In genomic region chr2:15946983-15947382, GRCh38 we compare ENCODE assay signal across 37 cellular contexts. TPM values are rescaled to one million over a fixed set of nuclear protein-coding genes. Genes with fewer than 3 reads are reported as not detected.
"Had no signal": no experiment of that assay in that cellular context is flagged by ENCODE, and none has a peak within 500 bp of the region (broad histone marks: within the 10 kb centered on the region; RNA-seq: fewer than 3 reads in every experiment).

No MANE protein-coding gene starts in this region.

- H3K27ac ChIP-seq: adrenal gland, body of pancreas, brain microvascular endothelial cell, breast epithelium, VCaP had no signal

- H3K4me1 Mint-ChIP-seq: activated T-helper 17 cell treated with anti-CD3 and anti-CD28 coated beads, Interleukin-2, amount 50 U/mL, for 72 hours had no signal

- DNase-seq: activated CD4-positive, alpha-beta memory T cell treated with anti-CD3 and anti-CD28 coated beads for 36 hours; activated CD4-positive, alpha-beta T cell treated with anti-CD3 and anti-CD28 coated beads for 1 hour; activated CD4-positive, alpha-beta T cell treated with anti-CD3 and anti-CD28 coated beads for 36 hours; activated CD4-positive, alpha-beta T cell treated with anti-CD3 and anti-CD28 coated beads for 48 hours; activated CD4-positive, alpha-beta T cell treated with anti-CD3 and anti-CD28 coated beads, Interleukin-2, amount 10 ng/mL, durations not matched to agents 7 days and 5 days; activated CD4-positive, alpha-beta T cell treated with anti-CD3 and anti-CD28 coated beads, Interleukin-2, amount 50 U/mL, for 4 hours; activated CD4-positive, CD25-positive, alpha-beta regulatory T cell; activated CD8-positive, alpha-beta memory T cell treated with anti-CD3 and anti-CD28 coated beads, Interleukin-2, amount 50 U/mL, for 4 hours; activated CD8-positive, alpha-beta T cell treated with anti-CD3 and anti-CD28 coated beads for 36 hours; activated effector memory CD4-positive, alpha-beta T cell treated with anti-CD3 and anti-CD28 coated beads, Interleukin-2, amount 50 U/mL, for 16 hours; activated gamma-delta T cell treated with Interleukin-2 at 50 U/mL for 16 hours; activated naive CD4-positive, alpha-beta T cell; activated naive CD4-positive, alpha-beta T cell treated with anti-CD3 and anti-CD28 coated beads for 36 hours; activated naive CD4-positive, alpha-beta T cell treated with anti-CD3 and anti-CD28 coated beads, Interleukin-2, amount 50 U/mL, for 16 hours; activated naive CD8-positive, alpha-beta T cell treated with anti-CD3 and anti-CD28 coated beads for 36 hours; activated T-cell treated with anti-CD3 and anti-CD28 coated beads for 4 hours; activated T-cell treated with anti-CD3 and anti-CD28 coated beads, Interleukin-2, amount 50 U/mL, for 1 hour; activated T-cell treated with anti-CD3 and anti-CD28 coated beads, Interleukin-2, amount 50 U/mL, for 4 hours; activated T-cell treated with anti-CD3 and anti-CD28 coated beads, Interleukin-2, amount 50 U/mL, for 72 hours; adrenal gland; amniotic stem cell; aorta; body of pancreas; brain microvascular endothelial cell; central memory CD4-positive, alpha-beta T cell; T-helper 2 cell; T-helper 9 cell had no signal

- H3K36me3 Mint-ChIP-seq: activated CD4-positive, alpha-beta memory T cell treated with anti-CD3 and anti-CD28 coated beads for 36 hours; activated naive CD8-positive, alpha-beta T cell treated with anti-CD3 and anti-CD28 coated beads for 36 hours had no signal

- ATAC-seq: activated CD4-positive, alpha-beta T cell treated with anti-CD3 and anti-CD28 coated beads for 36 hours; activated CD4-positive, CD25-positive, alpha-beta regulatory T cell treated with anti-CD3 and anti-CD28 coated beads, Interleukin-2, amount 50 U/mL, for 24 hours; activated CD8-positive, alpha-beta T cell treated with anti-CD3 and anti-CD28 coated beads for 36 hours; activated naive CD4-positive, alpha-beta T cell treated with anti-CD3 and anti-CD28 coated beads, Interleukin-2, amount 50 U/mL, for 72 hours; activated T-cell treated with anti-CD3 and anti-CD28 coated beads, Interleukin-2, amount 50 U/mL, for 4 hours; activated T-cell treated with anti-CD3 and anti-CD28 coated beads, Interleukin-2, amount 50 U/mL, for 72 hours; activated T-helper 17 cell treated with anti-CD3 and anti-CD28 coated beads, Interleukin-2, amount 50 U/mL, for 72 hours; body of pancreas; WTC11 had no signal

- H3K27ac Mint-ChIP-seq: activated CD4-positive, alpha-beta memory T cell treated with anti-CD3 and anti-CD28 coated beads for 36 hours; activated CD4-positive, alpha-beta T cell treated with anti-CD3 and anti-CD28 coated beads for 36 hours; activated CD4-positive, alpha-beta T cell treated with anti-CD3 and anti-CD28 coated beads, Interleukin-2, amount 10 ng/mL, durations not matched to agents 7 days and 5 days; activated CD8-positive, alpha-beta T cell treated with anti-CD3 and anti-CD28 coated beads for 36 hours; activated naive CD4-positive, alpha-beta T cell treated with anti-CD3 and anti-CD28 coated beads for 36 hours; activated naive CD4-positive, alpha-beta T cell treated with anti-CD3 and anti-CD28 coated beads, Interleukin-2, amount 50 U/mL, for 72 hours; activated naive CD8-positive, alpha-beta T cell treated with anti-CD3 and anti-CD28 coated beads for 36 hours; activated T-cell treated with anti-CD3 and anti-CD28 coated beads, Interleukin-2, amount 50 U/mL, for 72 hours; activated T-helper 1 cell treated with anti-CD3 and anti-CD28 coated beads, Interleukin-12 subunit alpha, Interleukin-12 subunit beta, Interleukin-2, Interleukin-4 antibody, amounts not matched to agents 30 ng/mL and 10 ng/mL and 1 ng/mL, durations not matched to agents 14 hours and 24 hours and 36 hours; activated T-helper 17 cell treated with anti-CD3 and anti-CD28 coated beads, Interleukin-2, amount 50 U/mL, for 72 hours; T-helper 1 cell treated with Interleukin-12 subunit alpha and Interleukin-12 subunit beta and Interleukin-4 antibody, amounts not matched to agents 30 μg/mL and 1 μg/mL, for 36 hours; T-helper 2 cell treated with Interferon-gamma antibody and Interleukin-4, amounts not matched to agents 5 μg/mL and 100 μg/mL, for 36 hours had no signal

- H3K9me3 Mint-ChIP-seq: activated CD4-positive, alpha-beta memory T cell treated with anti-CD3 and anti-CD28 coated beads for 36 hours; activated CD4-positive, alpha-beta T cell treated with anti-CD3 and anti-CD28 coated beads, Interleukin-2, amount 10 ng/mL, durations not matched to agents 7 days and 5 days; activated CD8-positive, alpha-beta T cell treated with anti-CD3 and anti-CD28 coated beads for 36 hours; activated naive CD4-positive, alpha-beta T cell treated with anti-CD3 and anti-CD28 coated beads for 36 hours; activated naive CD4-positive, alpha-beta T cell treated with anti-CD3 and anti-CD28 coated beads, Interleukin-2, amount 50 U/mL, for 72 hours; activated naive CD8-positive, alpha-beta T cell treated with anti-CD3 and anti-CD28 coated beads for 36 hours; activated T-cell treated with anti-CD3 and anti-CD28 coated beads, Interleukin-2, amount 50 U/mL, for 4 hours; activated T-cell treated with anti-CD3 and anti-CD28 coated beads, Interleukin-2, amount 50 U/mL, for 72 hours; activated T-helper 1 cell treated with anti-CD3 and anti-CD28 coated beads, Interleukin-12 subunit alpha, Interleukin-12 subunit beta, Interleukin-2, Interleukin-4 antibody, amounts not matched to agents 30 ng/mL and 10 ng/mL and 1 ng/mL, durations not matched to agents 14 hours and 24 hours and 36 hours; activated T-helper 17 cell treated with anti-CD3 and anti-CD28 coated beads, Interleukin-2, amount 50 U/mL, for 72 hours; T-helper 1 cell treated with Interleukin-12 subunit alpha and Interleukin-12 subunit beta and Interleukin-4 antibody, amounts not matched to agents 30 μg/mL and 1 μg/mL, for 36 hours; T-helper 2 cell treated with Interferon-gamma antibody and Interleukin-4, amounts not matched to agents 5 μg/mL and 100 μg/mL, for 36 hours; WTC11 had no signal

- H3K36me3 ChIP-seq: adrenal gland, brain microvascular endothelial cell, breast epithelium had no signal

- H3K4me3 ChIP-seq: adrenal gland, body of pancreas, breast epithelium had no signal

- H3K9me3 ChIP-seq: adrenal gland, body of pancreas, breast epithelium had no signal

- H3K4me3 Mint-ChIP-seq: activated CD4-positive, alpha-beta memory T cell treated with anti-CD3 and anti-CD28 coated beads for 36 hours; activated CD4-positive, alpha-beta T cell treated with anti-CD3 and anti-CD28 coated beads for 36 hours; activated CD4-positive, alpha-beta T cell treated with anti-CD3 and anti-CD28 coated beads, Interleukin-2, amount 10 ng/mL, durations not matched to agents 7 days and 5 days; activated CD8-positive, alpha-beta T cell treated with anti-CD3 and anti-CD28 coated beads for 36 hours; activated naive CD4-positive, alpha-beta T cell treated with anti-CD3 and anti-CD28 coated beads for 36 hours; activated naive CD8-positive, alpha-beta T cell treated with anti-CD3 and anti-CD28 coated beads for 36 hours; activated T-cell treated with anti-CD3 and anti-CD28 coated beads, Interleukin-2, amount 50 U/mL, for 4 hours; activated T-cell treated with anti-CD3 and anti-CD28 coated beads, Interleukin-2, amount 50 U/mL, for 72 hours; activated T-helper 1 cell treated with anti-CD3 and anti-CD28 coated beads, Interleukin-12 subunit alpha, Interleukin-12 subunit beta, Interleukin-2, Interleukin-4 antibody, amounts not matched to agents 30 ng/mL and 10 ng/mL and 1 ng/mL, durations not matched to agents 14 hours and 24 hours and 36 hours; activated T-helper 17 cell treated with anti-CD3 and anti-CD28 coated beads, Interleukin-2, amount 50 U/mL, for 72 hours; T-helper 1 cell treated with Interleukin-12 subunit alpha and Interleukin-12 subunit beta and Interleukin-4 antibody, amounts not matched to agents 30 μg/mL and 1 μg/mL, for 36 hours; T-helper 2 cell treated with Interferon-gamma antibody and Interleukin-4, amounts not matched to agents 5 μg/mL and 100 μg/mL, for 36 hours; WTC11 had no signal

RNA-seq across cellular contexts. Expression of gene MYCN, which starts 6.6 kb away (rescaled TPM):
- total RNA-seq: activated CD4-positive, alpha-beta T cell treated with anti-CD3 and anti-CD28 coated beads, Interleukin-2, amount 10 ng/mL, durations not matched to agents 7 days and 5 days; activated CD8-positive, alpha-beta memory T cell treated with anti-CD3 and anti-CD28 coated beads for 36 hours; activated naive CD4-positive, alpha-beta T cell treated with anti-CD3 and anti-CD28 coated beads, Interleukin-2, amount 50 U/mL, for 72 hours; activated T-helper 1 cell treated with anti-CD3 and anti-CD28 coated beads, Interleukin-12 subunit alpha, Interleukin-12 subunit beta, Interleukin-2, Interleukin-4 antibody, amounts not matched to agents 30 ng/mL and 10 ng/mL and 1 ng/mL, durations not matched to agents 14 hours and 24 hours and 36 hours; activated T-helper 17 cell treated with anti-CD3 and anti-CD28 coated beads, Interleukin-2, amount 50 U/mL, for 72 hours; body of pancreas had no signal
